In the genomic region with DNA sequence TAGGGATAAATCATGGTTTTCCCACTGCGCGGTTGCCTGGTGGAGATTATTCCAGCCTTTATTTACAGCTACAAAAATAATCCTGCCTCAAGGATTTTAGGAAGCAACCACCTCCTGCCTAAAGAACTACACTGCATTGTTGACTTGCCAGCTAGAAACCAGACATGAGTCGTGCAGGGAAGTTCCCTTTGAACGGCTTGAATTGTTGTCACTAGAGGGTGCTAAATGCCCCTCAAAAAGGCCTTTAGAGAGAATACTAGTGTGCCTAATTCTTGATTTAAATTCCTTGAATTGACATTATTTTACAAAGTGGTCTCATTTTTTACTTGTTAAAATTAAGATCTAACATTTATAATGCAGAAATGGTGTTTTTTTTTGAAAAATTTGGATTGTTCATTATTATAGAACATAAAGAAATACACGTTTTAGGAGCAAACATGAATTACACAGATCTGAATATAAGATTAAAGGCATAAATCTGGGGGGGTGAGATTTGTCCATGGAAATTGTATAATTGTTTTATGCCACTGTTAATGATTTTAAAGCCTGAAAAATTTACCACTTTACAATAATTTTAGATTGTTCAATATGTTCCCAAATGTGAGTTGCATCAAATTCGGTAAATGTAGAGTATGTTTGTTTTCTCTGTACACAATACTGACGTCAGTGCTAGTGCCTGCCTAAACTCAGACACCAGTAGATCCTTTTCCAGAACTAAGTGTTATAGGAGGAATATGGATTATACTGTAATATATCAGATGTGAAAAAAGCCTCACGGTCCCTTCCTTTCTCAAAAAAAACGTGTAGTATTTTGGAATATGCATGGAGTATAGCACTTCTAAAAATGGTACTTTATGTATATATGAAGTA, we compare ENCODE assay signal across 8 cellular contexts. TPM values are rescaled to one million over a fixed set of nuclear protein-coding genes. Genes with fewer than 3 reads are reported as not detected.
DNase-seq lines count a peak whose midpoint lies in the region; ATAC-seq and TF ChIP-seq lines count a peak whose summit lies in the region.

No MANE protein-coding gene starts in this region.

- H3K9me2 ChIP-seq in DOHH2 (replicated peaks; ENCODE audit: control insufficient read depth, low read length) = no peaks in the 10 kb centered on the region

- peak; percentile 65 for TF ChIP-seq CTCF in DOHH2 (IDR thresholded peaks at IDR 0.05; ENCODE audit: low read depth, low read length, poor library complexity, severe bottlenecking)
- peak; percentile 74 for TF ChIP-seq CTCF in upper lobe of right lung (IDR thresholded peaks at IDR 0.05)

- H3K9ac ChIP-seq in NT2/D1 (ENCODE audit: insufficient read length, low read depth) = peak overlapping the region; percentile 2

- no peaks in the 10 kb centered on the region for H3K4me1 ChIP-seq in DOHH2 (ENCODE audit: control insufficient read depth, low read length)
- H3K4me1 ChIP-seq in NT2/D1 (ENCODE audit: insufficient read depth, insufficient read length) = peaks cover 6% of the 10 kb centered on the region
- peaks cover 4% of the 10 kb centered on the region for H3K4me1 ChIP-seq in upper lobe of right lung

- H3K4me2 ChIP-seq in DOHH2 (ENCODE audit: low read length) = no peak overlapping the region

- no peaks in the 10 kb centered on the region for H3F3A ChIP-seq in DOHH2 (ENCODE audit: control insufficient read depth, insufficient read depth)

- no peaks in the 10 kb centered on the region for H4K20me1 ChIP-seq in DOHH2 (ENCODE audit: control insufficient read depth, insufficient read depth, low read depth, low read length)

- no peaks in the 10 kb centered on the region for H3K9me3 ChIP-seq in DOHH2 (ENCODE audit: control insufficient read depth, insufficient read depth, low read length)
- H3K9me3 ChIP-seq in NT2/D1 (ENCODE audit: insufficient read depth, low read length) = no peaks in the 10 kb centered on the region
- no peaks in the 10 kb centered on the region for H3K9me3 ChIP-seq in upper lobe of right lung

- H3K27me3 ChIP-seq in DOHH2 (ENCODE audit: control insufficient read depth, low read length) (no peaks in the 10 kb centered on the region), NT2/D1 (ENCODE audit: insufficient read depth, insufficient read length) (no peaks in the 10 kb centered on the region), upper lobe of right lung (no peaks in the 10 kb centered on the region)

- DNase-seq in KG1 (lab: John Stamatoyannopoulos, UW) (peak; percentile 71), NT2/D1 (ENCODE audit: low read depth, low spot score) (peak; percentile 72), cerebellar cortex (ENCODE audit: low spot score) (peak; percentile 42), left kidney (ENCODE audit: low read depth, low spot score) (peak; percentile 86), upper lobe of right lung (no peak)

- intact Hi-C loops in upper lobe of right lung (cut with DNase I) = loop anchor here (10.0 kb wide), 1 partner anchor 639 kb away; no protein-coding TSS in a partner anchor

- H3K27ac ChIP-seq in DOHH2 (ENCODE audit: low read depth, low read length) (no peak overlapping the region), upper lobe of right lung (peak overlapping the region; percentile 72)

- H3K79me2 ChIP-seq in DOHH2 (ENCODE audit: control insufficient read depth, low read length) = no peaks in the 10 kb centered on the region

- H3K4me3 ChIP-seq in DOHH2 (ENCODE audit: low read length) = no peak overlapping the region
- H3K4me3 ChIP-seq in NT2/D1 (ENCODE audit: insufficient read length, low read depth) = no peak overlapping the region
- peak overlapping the region; percentile 38 for H3K4me3 ChIP-seq in upper lobe of right lung

- ATAC-seq in upper lobe of right lung (peak; percentile 87), GM18909 (IDR thresholded peaks at IDR 0.05; ENCODE audit: poor library complexity, unreplicated experiment) (no peak), GM18519 (IDR thresholded peaks at IDR 0.05; ENCODE audit: low FRiP score, unreplicated experiment) (no peak)

- H3K36me3 ChIP-seq in DOHH2 (ENCODE audit: control insufficient read depth, low read length) (no peaks in the 10 kb centered on the region), NT2/D1 (ENCODE audit: insufficient read depth, insufficient read length, low read length) (no peaks in the 10 kb centered on the region), upper lobe of right lung (no peaks in the 10 kb centered on the region)

RNA-seq across cellular contexts. Expression of a gene that starts 7.6 kb away (rescaled TPM):
- 36.7 TPM for total RNA-seq in upper lobe of right lung
